24 cellular contexts compared by ENCODE assay signal in the genomic region with DNA sequence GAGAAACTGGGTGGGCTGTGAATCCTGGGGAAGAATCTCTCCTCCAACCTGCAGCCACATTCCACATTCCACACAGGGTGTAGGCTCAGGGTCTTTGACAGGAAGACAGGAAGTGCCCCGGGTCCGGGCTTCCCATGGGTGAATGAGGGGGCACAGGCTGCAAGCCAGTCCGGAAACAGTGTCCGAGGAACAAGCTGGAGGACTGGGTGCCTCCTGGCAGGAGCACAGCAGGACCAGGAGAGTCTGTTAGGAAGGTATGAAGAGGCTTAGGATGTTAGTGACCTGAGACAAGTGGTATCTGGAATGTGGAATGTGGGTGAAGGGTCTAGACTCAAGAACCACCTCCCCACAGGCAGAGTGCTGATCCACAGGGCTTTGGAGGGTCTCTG.
"Had no signal": no experiment of that assay in that cellular context is flagged by ENCODE, and none has a peak within 500 bp of the region (broad histone marks: within the 10 kb centered on the region; RNA-seq: fewer than 3 reads in every experiment).

No MANE protein-coding gene starts in this region.

- H3K27ac ChIP-seq: adrenal gland, brain microvascular endothelial cell, foreskin keratinocyte, pancreas, right atrium auricular region, spleen, suprapubic skin had no signal

- H3K4me1 Mint-ChIP-seq: activated naive CD8-positive, alpha-beta T cell treated with anti-CD3 and anti-CD28 coated beads for 36 hours; immature natural killer cell had no signal

- H3K27ac Mint-ChIP-seq: activated naive CD4-positive, alpha-beta T cell treated with anti-CD3 and anti-CD28 coated beads for 36 hours; activated naive CD8-positive, alpha-beta T cell treated with anti-CD3 and anti-CD28 coated beads for 36 hours; endodermal cell; immature natural killer cell; nephron progenitor cell; T-helper 2 cell treated with Interferon-gamma antibody and Interleukin-4, amounts not matched to agents 5 μg/mL and 100 μg/mL, for 36 hours had no signal

- H3K4me3 Mint-ChIP-seq: activated naive CD4-positive, alpha-beta T cell treated with anti-CD3 and anti-CD28 coated beads for 36 hours; activated naive CD8-positive, alpha-beta T cell treated with anti-CD3 and anti-CD28 coated beads for 36 hours; endodermal cell; immature natural killer cell; nephron progenitor cell; T-helper 2 cell treated with Interferon-gamma antibody and Interleukin-4, amounts not matched to agents 5 μg/mL and 100 μg/mL, for 36 hours had no signal

- H3K4me3 ChIP-seq: adrenal gland, ascending aorta, esophagus muscularis mucosa, heart left ventricle, pancreas, right atrium auricular region, spleen, suprapubic skin had no signal

- H3K9me3 Mint-ChIP-seq: activated naive CD4-positive, alpha-beta T cell treated with anti-CD3 and anti-CD28 coated beads for 36 hours; activated naive CD8-positive, alpha-beta T cell treated with anti-CD3 and anti-CD28 coated beads for 36 hours; endodermal cell; immature natural killer cell; nephron progenitor cell; T-helper 2 cell treated with Interferon-gamma antibody and Interleukin-4, amounts not matched to agents 5 μg/mL and 100 μg/mL, for 36 hours had no signal

- H3K4me1 ChIP-seq: foreskin keratinocyte had no signal

- H3K36me3 Mint-ChIP-seq: activated naive CD8-positive, alpha-beta T cell treated with anti-CD3 and anti-CD28 coated beads for 36 hours; immature natural killer cell had no signal

- H3K27me3 Mint-ChIP-seq: activated naive CD8-positive, alpha-beta T cell treated with anti-CD3 and anti-CD28 coated beads for 36 hours had no signal

- DNase-seq: activated CD4-positive, alpha-beta T cell treated with anti-CD3 and anti-CD28 coated beads for 4 hours; activated CD4-positive, alpha-beta T cell treated with anti-CD3 and anti-CD28 coated beads, Interleukin-2, amount 50 U/mL, for 4 hours; activated effector memory CD4-positive, alpha-beta T cell treated with Interleukin-2 at 50 U/mL for 16 hours; activated naive CD4-positive, alpha-beta T cell treated with anti-CD3 and anti-CD28 coated beads for 36 hours; activated naive CD8-positive, alpha-beta T cell treated with anti-CD3 and anti-CD28 coated beads for 36 hours; adrenal gland; brain microvascular endothelial cell; endodermal cell; foreskin keratinocyte; heart left ventricle; hypothalamus; immature natural killer cell; kidney glomerular epithelial cell; nephron progenitor cell; pancreas; spleen; stimulated activated naive CD4-positive, alpha-beta T cell; T-helper 1 cell had no signal

- H3K27me3 ChIP-seq: adrenal gland, ascending aorta, brain microvascular endothelial cell, esophagus muscularis mucosa, foreskin keratinocyte, heart left ventricle, pancreas, right atrium auricular region, suprapubic skin had no signal

- H3K9me3 ChIP-seq: adrenal gland, ascending aorta, esophagus muscularis mucosa, heart left ventricle, pancreas, right atrium auricular region, spleen, suprapubic skin had no signal

- ATAC-seq: foreskin keratinocyte, heart left ventricle, left lobe of liver, pancreas had no signal
